In the genomic region with DNA sequence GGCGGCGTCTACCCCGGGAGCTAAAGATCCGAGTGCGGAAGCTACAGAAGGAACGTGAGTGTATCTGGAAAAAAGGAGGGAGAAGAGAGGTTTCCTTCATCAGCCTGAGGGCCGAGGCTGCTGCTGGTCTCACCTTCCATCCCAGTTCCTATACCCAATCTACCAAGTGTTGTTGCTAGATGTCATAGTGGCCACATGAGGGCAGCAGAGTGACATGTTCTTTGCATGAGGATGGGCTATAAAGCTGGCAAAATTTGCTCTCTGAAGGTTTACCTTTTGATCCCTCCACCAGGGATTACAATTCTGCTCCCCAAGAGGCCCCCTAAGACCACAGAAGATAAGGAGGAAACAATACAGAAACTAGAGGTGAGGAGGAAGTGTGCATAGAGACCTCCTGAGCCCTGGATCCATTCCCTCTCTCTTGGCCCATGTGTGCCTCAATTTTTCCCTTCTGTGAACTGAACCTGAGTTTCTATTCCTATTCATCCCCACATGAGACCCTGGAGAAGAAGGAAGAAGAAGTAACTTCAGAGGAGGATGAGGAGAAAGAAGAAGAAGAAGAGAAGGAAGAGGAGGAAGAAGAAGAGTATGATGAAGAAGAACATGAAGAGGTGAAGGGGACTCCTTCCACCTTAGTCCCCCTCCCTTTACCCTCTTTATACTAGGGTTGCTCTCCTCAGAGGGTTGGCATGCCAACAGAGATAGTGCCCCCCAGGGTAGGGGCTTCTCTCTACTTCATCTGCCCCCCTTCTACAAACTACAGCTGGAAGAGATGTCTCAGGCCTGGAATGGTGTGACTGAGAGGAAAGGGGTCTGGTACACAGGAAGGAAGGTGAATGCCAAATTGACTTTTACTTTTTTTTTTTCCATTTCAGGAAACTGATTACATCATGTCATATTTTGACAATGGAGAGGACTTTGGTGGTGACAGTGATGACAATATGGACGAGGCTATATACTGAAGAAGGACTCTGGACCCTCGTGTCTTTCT, we compare ENCODE assay signal across 8 cellular contexts. TPM values are rescaled to one million over a fixed set of nuclear protein-coding genes. Genes with fewer than 3 reads are reported as not detected.
DNase-seq lines count a peak whose midpoint lies in the region; ATAC-seq, FAIRE-seq and TF ChIP-seq lines count a peak whose summit lies in the region.

No MANE protein-coding gene starts in this region.

- ATAC-seq in upper lobe of right lung = peak; percentile 74

- H3K27ac ChIP-seq in MM.1S (ENCODE audit: low read length) (peak overlapping the region; percentile 95; the same call in 1 of the 2 replicates), upper lobe of right lung (peak overlapping the region; percentile 98)

- H3K27me3 ChIP-seq in MM.1S (replicated peaks; ENCODE audit: insufficient read depth, low read length) (no peaks in the 10 kb centered on the region), neuron (ENCODE audit: insufficient read depth, low read length) (no peaks in the 10 kb centered on the region), upper lobe of right lung (no peaks in the 10 kb centered on the region)

- peak overlapping the region; percentile 61 for H3K4me2 ChIP-seq in MM.1S (ENCODE audit: low read depth, low read length)

- H3K4me3 ChIP-seq in MM.1S (ENCODE audit: low read length) (0 out of 2 replicates have a peak overlapping the region, but pooled peaks have one; percentile 14), neuron (ENCODE audit: low read length) (peak overlapping the region; percentile 25), upper lobe of right lung (peak overlapping the region; percentile 35)

- H3F3A ChIP-seq in MM.1S (ENCODE audit: insufficient read depth, low read length) = peaks cover 44% of the 10 kb centered on the region

- intact Hi-C loops in upper lobe of right lung (cut with DNase I) = loop anchor here (5.0 to 10.0 kb wide), 2 partner anchors 35 to 63 kb away; a partner anchor contains a TSS

- H4K20me1 ChIP-seq in MM.1S (ENCODE audit: insufficient read depth, low read length) = no peaks in the 10 kb centered on the region

- H3K9me3 ChIP-seq in MM.1S (replicated peaks; ENCODE audit: insufficient read depth, low read length) = no peaks in the 10 kb centered on the region
- no peaks in the 10 kb centered on the region for H3K9me3 ChIP-seq in neuron (ENCODE audit: low read length)
- no peaks in the 10 kb centered on the region for H3K9me3 ChIP-seq in upper lobe of right lung

- 0 out of 2 replicates have a peak, but pooled peaks cover 6% of the 10 kb centered on the region for H3K79me2 ChIP-seq in MM.1S (ENCODE audit: low read length)

- H3K4me1 ChIP-seq in MM.1S (ENCODE audit: low read length) (peaks cover 53% of the 10 kb centered on the region), neuron (ENCODE audit: insufficient read depth, low read length) (peaks cover 29% of the 10 kb centered on the region), upper lobe of right lung (peaks cover 56% of the 10 kb centered on the region)

- no peaks in the 10 kb centered on the region for H3K36me3 ChIP-seq in MM.1S (replicated peaks; ENCODE audit: insufficient read depth, low read length)
- H3K36me3 ChIP-seq in neuron (ENCODE audit: insufficient read depth, low read length) = no peaks in the 10 kb centered on the region
- no peaks in the 10 kb centered on the region for H3K36me3 ChIP-seq in upper lobe of right lung

- TF ChIP-seq CTCF in GM10248 (IDR thresholded peaks at IDR 0.05; ENCODE audit: control extremely low read depth, extremely low read depth, low read depth, missing control alignments) (peak; percentile 87), MM.1S (IDR thresholded peaks at IDR 0.05; ENCODE audit: low read length) (peak; percentile 96), upper lobe of right lung (IDR thresholded peaks at IDR 0.05) (peak; percentile 82)

- FAIRE-seq in frontal cortex (lab: Jason Lieb, UNC) = no peak

- DNase-seq in GM10248 (ENCODE audit: extremely low spot score) (peak; percentile 78), MM.1S (peak; percentile 94), SHP77 treated with DMSO at 0.1 percent for 48 hours (lab: John Stamatoyannopoulos, UW) (peak; percentile 84), frontal cortex (ENCODE audit: low spot score in 2 of 2) (peak; percentile 76 to 77), upper lobe of right lung (peak; percentile 66), mesenteric fat pad (ENCODE audit: low spot score) (no peak)
- DNase-seq in activated gamma-delta T cell treated with anti-CD3 and anti-CD28 coated beads, Interleukin-2, amount 50 U/mL, for 16 hours (ENCODE audit: low read depth) = peak; percentile 57

- peak overlapping the region; percentile 54; the same call in 1 of the 2 replicates for H3K9ac ChIP-seq in MM.1S (ENCODE audit: low read length)

- H2AFZ ChIP-seq in MM.1S (ENCODE audit: low read length) (peak overlapping the region; percentile 54), neuron (ENCODE audit: low read depth, low read length) (no peak overlapping the region)

- POLR2A ChIA-PET in GM10248 (lab: Yijun Ruan, JAX) = interaction anchor here (1.5 kb wide), 1 partner anchor 13 kb away, joined by 4 read pairs; a partner anchor contains a TSS

- H3K9me2 ChIP-seq in MM.1S (replicated peaks; ENCODE audit: insufficient read depth, low read length) = no peaks in the 10 kb centered on the region

- CTCF ChIA-PET in GM10248 (lab: Yijun Ruan, JAX) = interaction anchor here (0.8 to 9.5 kb wide), 27 partner anchors 12 to 133 kb away, joined by 3 to 249 read pairs (median 5); a partner anchor contains a TSS

RNA-seq across cellular contexts. Expression of a gene that starts 13.3 kb away (rescaled TPM):
- total RNA-seq in frontal cortex (14.7 TPM), upper lobe of right lung (21.4 TPM), mesenteric fat pad (30.7 TPM)

RNA-seq across cellular contexts. Expression of a gene that starts 13.4 kb away (rescaled TPM):
- total RNA-seq in frontal cortex (1.6 TPM), upper lobe of right lung (0.69 TPM), mesenteric fat pad (0.74 TPM)

RNA-seq across cellular contexts. Expression of a gene that starts 18.6 kb away (rescaled TPM):
- total RNA-seq in frontal cortex = 125 TPM
- total RNA-seq in upper lobe of right lung = 945 TPM
- 692 TPM for total RNA-seq in mesenteric fat pad

RNA-seq across cellular contexts. Expression of a gene that starts 20.0 kb away (rescaled TPM):
- total RNA-seq in frontal cortex (17.1 TPM), upper lobe of right lung (32.8 TPM), mesenteric fat pad (26.6 TPM)

RNA-seq across cellular contexts. Expression of a gene that starts 43.8 kb away (rescaled TPM):
- not detected for total RNA-seq in frontal cortex
- not detected for total RNA-seq in upper lobe of right lung
- total RNA-seq in mesenteric fat pad = not detected
